In the genomic region with DNA sequence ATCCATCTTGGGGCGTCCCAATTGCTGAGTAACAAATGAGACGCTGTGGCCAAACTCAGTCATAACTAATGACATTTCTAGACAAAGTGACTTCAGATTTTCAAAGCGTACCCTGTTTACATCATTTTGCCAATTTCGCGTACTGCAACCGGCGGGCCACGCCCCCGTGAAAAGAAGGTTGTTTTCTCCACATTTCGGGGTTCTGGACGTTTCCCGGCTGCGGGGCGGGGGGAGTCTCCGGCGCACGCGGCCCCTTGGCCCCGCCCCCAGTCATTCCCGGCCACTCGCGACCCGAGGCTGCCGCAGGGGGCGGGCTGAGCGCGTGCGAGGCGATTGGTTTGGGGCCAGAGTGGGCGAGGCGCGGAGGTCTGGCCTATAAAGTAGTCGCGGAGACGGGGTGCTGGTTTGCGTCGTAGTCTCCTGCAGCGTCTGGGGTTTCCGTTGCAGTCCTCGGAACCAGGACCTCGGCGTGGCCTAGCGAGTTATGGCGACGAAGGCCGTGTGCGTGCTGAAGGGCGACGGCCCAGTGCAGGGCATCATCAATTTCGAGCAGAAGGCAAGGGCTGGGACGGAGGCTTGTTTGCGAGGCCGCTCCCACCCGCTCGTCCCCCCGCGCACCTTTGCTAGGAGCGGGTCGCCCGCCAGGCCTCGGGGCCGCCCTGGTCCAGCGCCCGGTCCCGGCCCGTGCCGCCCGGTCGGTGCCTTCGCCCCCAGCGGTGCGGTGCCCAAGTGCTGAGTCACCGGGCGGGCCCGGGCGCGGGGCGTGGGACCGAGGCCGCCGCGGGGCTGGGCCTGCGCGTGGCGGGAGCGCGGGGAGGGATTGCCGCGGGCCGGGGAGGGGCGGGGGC, we compare ENCODE assay signal across 1 cellular context.
TF ChIP-seq lines count a peak whose summit lies in the region.

SOD1 (plus strand) TSS at position 408 of the 848 bp plus-strand sequence; CDS start at position 485, 77 bp downstream.

TF ChIP-seq in HepG2, 621 proteins besides CTCF, POLR2A, EP300 and RAD21 (continued from another document and continues in another):
- TF ChIP-seq, protein P1, sequence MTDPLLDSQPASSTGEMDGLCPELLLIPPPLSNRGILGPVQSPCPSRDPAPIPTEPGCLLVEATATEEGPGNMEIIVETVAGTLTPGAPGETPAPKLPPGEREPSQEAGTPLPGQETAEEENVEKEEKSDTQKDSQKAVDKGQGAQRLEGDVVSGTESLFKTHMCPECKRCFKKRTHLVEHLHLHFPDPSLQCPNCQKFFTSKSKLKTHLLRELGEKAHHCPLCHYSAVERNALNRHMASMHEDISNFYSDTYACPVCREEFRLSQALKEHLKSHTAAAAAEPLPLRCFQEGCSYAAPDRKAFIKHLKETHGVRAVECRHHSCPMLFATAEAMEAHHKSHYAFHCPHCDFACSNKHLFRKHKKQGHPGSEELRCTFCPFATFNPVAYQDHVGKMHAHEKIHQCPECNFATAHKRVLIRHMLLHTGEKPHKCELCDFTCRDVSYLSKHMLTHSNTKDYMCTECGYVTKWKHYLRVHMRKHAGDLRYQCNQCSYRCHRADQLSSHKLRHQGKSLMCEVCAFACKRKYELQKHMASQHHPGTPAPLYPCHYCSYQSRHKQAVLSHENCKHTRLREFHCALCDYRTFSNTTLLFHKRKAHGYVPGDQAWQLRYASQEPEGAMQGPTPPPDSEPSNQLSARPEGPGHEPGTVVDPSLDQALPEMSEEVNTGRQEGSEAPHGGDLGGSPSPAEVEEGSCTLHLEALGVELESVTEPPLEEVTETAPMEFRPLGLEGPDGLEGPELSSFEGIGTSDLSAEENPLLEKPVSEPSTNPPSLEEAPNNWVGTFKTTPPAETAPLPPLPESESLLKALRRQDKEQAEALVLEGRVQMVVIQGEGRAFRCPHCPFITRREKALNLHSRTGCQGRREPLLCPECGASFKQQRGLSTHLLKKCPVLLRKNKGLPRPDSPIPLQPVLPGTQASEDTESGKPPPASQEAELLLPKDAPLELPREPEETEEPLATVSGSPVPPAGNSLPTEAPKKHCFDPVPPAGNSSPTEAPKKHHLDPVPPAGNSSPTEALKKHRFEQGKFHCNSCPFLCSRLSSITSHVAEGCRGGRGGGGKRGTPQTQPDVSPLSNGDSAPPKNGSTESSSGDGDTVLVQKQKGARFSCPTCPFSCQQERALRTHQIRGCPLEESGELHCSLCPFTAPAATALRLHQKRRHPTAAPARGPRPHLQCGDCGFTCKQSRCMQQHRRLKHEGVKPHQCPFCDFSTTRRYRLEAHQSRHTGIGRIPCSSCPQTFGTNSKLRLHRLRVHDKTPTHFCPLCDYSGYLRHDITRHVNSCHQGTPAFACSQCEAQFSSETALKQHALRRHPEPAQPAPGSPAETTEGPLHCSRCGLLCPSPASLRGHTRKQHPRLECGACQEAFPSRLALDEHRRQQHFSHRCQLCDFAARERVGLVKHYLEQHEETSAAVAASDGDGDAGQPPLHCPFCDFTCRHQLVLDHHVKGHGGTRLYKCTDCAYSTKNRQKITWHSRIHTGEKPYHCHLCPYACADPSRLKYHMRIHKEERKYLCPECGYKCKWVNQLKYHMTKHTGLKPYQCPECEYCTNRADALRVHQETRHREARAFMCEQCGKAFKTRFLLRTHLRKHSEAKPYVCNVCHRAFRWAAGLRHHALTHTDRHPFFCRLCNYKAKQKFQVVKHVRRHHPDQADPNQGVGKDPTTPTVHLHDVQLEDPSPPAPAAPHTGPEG (CRISPR knock-in tag; IDR thresholded peaks at IDR 0.05), result no peak
- TF ChIP-seq ZNF180 (CRISPR knock-in tag; IDR thresholded peaks at IDR 0.05; ENCODE audit: borderline replicate concordance, low read depth) (peak; percentile 31; the same call in 1 of the 2 replicates), NFKBIZ (CRISPR knock-in tag; IDR thresholded peaks at IDR 0.05) (0 out of 2 replicates have a peak, but pooled peaks have one; percentile 53), HOXA3 (CRISPR knock-in tag; IDR thresholded peaks at IDR 0.05) (peak; percentile 74), ZMAT3 (CRISPR knock-in tag; conservative IDR thresholded peaks at IDR 0.05) (peak; percentile 78; the same call in 1 of the 2 replicates), ZNF274 (CRISPR knock-in tag; IDR thresholded peaks at IDR 0.05) (no peak), NCOA2 (CRISPR knock-in tag; IDR thresholded peaks at IDR 0.05) (peak; percentile 56), ZFYVE20 (CRISPR knock-in tag; IDR thresholded peaks at IDR 0.05; ENCODE audit: borderline replicate concordance, low read depth) (0 out of 2 replicates have a peak, but pooled peaks have one; percentile 76), SMYD3 (CRISPR knock-in tag; IDR thresholded peaks at IDR 0.05) (no peak), ZNF761 (CRISPR knock-in tag; conservative IDR thresholded peaks at IDR 0.05) (peak; percentile 62), TGIF2 (CRISPR knock-in tag; IDR thresholded peaks at IDR 0.05) (no peak), SALL2 (CRISPR knock-in tag; IDR thresholded peaks at IDR 0.05) (peak; percentile 71; the same call in 1 of the 2 replicates), ZNF335 (CRISPR knock-in tag; IDR thresholded peaks at IDR 0.05) (no peak), PRDM10 (CRISPR knock-in tag; IDR thresholded peaks at IDR 0.05; ENCODE audit: low read depth) (peak; percentile 42; the same call in 1 of the 2 replicates), NFE2L1 (CRISPR knock-in tag; IDR thresholded peaks at IDR 0.05; ENCODE audit: borderline replicate concordance) (peak; percentile 50; the same call in 1 of the 2 replicates), TBP (CRISPR knock-in tag; IDR thresholded peaks at IDR 0.05) (no peak), RNF219 (CRISPR knock-in tag; IDR thresholded peaks at IDR 0.05) (no peak), ZNF672 (CRISPR knock-in tag; IDR thresholded peaks at IDR 0.05) (no peak), ZNF382 (CRISPR knock-in tag; IDR thresholded peaks at IDR 0.05; ENCODE audit: borderline replicate concordance) (no peak), ZNF280B (CRISPR knock-in tag; IDR thresholded peaks at IDR 0.05; ENCODE audit: borderline replicate concordance) (no peak), FIP1L1 (IDR thresholded peaks at IDR 0.05; ENCODE audit: borderline replicate concordance, insufficient read depth, low read depth, low read length) (no peak), KDM5B (CRISPR knock-in tag; IDR thresholded peaks at IDR 0.05; ENCODE audit: borderline replicate concordance) (peak; percentile 93), SETDB1 (CRISPR knock-in tag; IDR thresholded peaks at IDR 0.05; ENCODE audit: borderline replicate concordance) (no peak), ZBTB42 (CRISPR knock-in tag; IDR thresholded peaks at IDR 0.05) (no peak), ERF (CRISPR knock-in tag; IDR thresholded peaks at IDR 0.05) (peak; percentile 54; the same call in 1 of the 2 replicates), ZNF44 (CRISPR knock-in tag; IDR thresholded peaks at IDR 0.05) (no peak), ZBTB3 (CRISPR knock-in tag; IDR thresholded peaks at IDR 0.05; ENCODE audit: borderline replicate concordance, low read depth) (no peak; the same call in none of the 2 replicates), ZNF777 (CRISPR knock-in tag; IDR thresholded peaks at IDR 0.05) (peak; percentile 31; the same call in 1 of the 2 replicates), ZNF251 (CRISPR knock-in tag; IDR thresholded peaks at IDR 0.05) (no peak), SRSF4 (IDR thresholded peaks at IDR 0.05; ENCODE audit: low read depth, low read length, poor library complexity, severe bottlenecking) (no peak), FOXA3 (CRISPR knock-in tag; IDR thresholded peaks at IDR 0.05) (peak; percentile 22; the same call in 1 of the 2 replicates)
- TF ChIP-seq, protein P2, sequence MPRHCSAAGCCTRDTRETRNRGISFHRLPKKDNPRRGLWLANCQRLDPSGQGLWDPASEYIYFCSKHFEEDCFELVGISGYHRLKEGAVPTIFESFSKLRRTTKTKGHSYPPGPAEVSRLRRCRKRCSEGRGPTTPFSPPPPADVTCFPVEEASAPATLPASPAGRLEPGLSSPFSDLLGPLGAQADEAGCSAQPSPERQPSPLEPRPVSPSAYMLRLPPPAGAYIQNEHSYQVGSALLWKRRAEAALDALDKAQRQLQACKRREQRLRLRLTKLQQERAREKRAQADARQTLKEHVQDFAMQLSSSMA (CRISPR knock-in tag; IDR thresholded peaks at IDR 0.05), result peak; percentile 65; the same call in 1 of the 2 replicates
- TF ChIP-seq, protein P3, sequence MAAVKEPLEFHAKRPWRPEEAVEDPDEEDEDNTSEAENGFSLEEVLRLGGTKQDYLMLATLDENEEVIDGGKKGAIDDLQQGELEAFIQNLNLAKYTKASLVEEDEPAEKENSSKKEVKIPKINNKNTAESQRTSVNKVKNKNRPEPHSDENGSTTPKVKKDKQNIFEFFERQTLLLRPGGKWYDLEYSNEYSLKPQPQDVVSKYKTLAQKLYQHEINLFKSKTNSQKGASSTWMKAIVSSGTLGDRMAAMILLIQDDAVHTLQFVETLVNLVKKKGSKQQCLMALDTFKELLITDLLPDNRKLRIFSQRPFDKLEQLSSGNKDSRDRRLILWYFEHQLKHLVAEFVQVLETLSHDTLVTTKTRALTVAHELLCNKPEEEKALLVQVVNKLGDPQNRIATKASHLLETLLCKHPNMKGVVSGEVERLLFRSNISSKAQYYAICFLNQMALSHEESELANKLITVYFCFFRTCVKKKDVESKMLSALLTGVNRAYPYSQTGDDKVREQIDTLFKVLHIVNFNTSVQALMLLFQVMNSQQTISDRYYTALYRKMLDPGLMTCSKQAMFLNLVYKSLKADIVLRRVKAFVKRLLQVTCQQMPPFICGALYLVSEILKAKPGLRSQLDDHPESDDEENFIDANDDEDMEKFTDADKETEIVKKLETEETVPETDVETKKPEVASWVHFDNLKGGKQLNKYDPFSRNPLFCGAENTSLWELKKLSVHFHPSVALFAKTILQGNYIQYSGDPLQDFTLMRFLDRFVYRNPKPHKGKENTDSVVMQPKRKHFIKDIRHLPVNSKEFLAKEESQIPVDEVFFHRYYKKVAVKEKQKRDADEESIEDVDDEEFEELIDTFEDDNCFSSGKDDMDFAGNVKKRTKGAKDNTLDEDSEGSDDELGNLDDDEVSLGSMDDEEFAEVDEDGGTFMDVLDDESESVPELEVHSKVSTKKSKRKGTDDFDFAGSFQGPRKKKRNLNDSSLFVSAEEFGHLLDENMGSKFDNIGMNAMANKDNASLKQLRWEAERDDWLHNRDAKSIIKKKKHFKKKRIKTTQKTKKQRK (IDR thresholded peaks at IDR 0.05; ENCODE audit: low read length), result no peak
- TF ChIP-seq, protein P4, sequence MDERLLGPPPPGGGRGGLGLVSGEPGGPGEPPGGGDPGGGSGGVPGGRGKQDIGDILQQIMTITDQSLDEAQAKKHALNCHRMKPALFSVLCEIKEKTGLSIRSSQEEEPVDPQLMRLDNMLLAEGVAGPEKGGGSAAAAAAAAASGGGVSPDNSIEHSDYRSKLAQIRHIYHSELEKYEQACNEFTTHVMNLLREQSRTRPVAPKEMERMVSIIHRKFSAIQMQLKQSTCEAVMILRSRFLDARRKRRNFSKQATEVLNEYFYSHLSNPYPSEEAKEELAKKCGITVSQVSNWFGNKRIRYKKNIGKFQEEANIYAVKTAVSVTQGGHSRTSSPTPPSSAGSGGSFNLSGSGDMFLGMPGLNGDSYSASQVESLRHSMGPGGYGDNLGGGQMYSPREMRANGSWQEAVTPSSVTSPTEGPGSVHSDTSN (CRISPR knock-in tag; IDR thresholded peaks at IDR 0.05), result no peak
- TF ChIP-seq, protein P5, sequence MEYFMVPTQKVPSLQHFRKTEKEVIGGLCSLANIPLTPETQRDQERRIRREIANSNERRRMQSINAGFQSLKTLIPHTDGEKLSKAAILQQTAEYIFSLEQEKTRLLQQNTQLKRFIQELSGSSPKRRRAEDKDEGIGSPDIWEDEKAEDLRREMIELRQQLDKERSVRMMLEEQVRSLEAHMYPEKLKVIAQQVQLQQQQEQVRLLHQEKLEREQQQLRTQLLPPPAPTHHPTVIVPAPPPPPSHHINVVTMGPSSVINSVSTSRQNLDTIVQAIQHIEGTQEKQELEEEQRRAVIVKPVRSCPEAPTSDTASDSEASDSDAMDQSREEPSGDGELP (IDR thresholded peaks at IDR 0.05; ENCODE audit: borderline replicate concordance, low read depth), result no peak
